ENCODE assay signal across 14 cellular contexts in genomic region chr7:77802557-77803410, GRCh38. TPM values are rescaled to one million over a fixed set of nuclear protein-coding genes. Genes with fewer than 3 reads are reported as not detected.
DNase-seq lines count a peak whose midpoint lies in the region; ATAC-seq, FAIRE-seq and TF ChIP-seq lines count a peak whose summit lies in the region.
"Had no signal": no experiment of that assay in that cellular context is flagged by ENCODE, and none has a peak within 500 bp of the region (broad histone marks: within the 10 kb centered on the region; RNA-seq: fewer than 3 reads in every experiment).

No MANE protein-coding gene starts in this region.

- H3K79me2 ChIP-seq in OCI-LY7 (ENCODE audit: insufficient read depth, low read depth, low read length) (peaks cover 93% of the 10 kb centered on the region), K562 (ENCODE audit: control insufficient read depth, insufficient read depth, low read length) (peaks cover 96% of the 10 kb centered on the region)

- TF ChIP-seq CTCF in OCI-LY7 (conservative IDR thresholded peaks at IDR 0.05; ENCODE audit: low read length) (no peak), K562 (IDR thresholded peaks at IDR 0.05 in 2 of 3, conservative IDR thresholded peaks at IDR 0.05 in 1 of 3; ENCODE audit: insufficient read depth in 2 of 3, low read depth in 1 of 3, low read length in 3 of 3) (no peak)

- DNase-seq in activated naive CD4-positive, alpha-beta T cell treated with anti-CD3 and anti-CD28 coated beads, Interleukin-2, amount 50 U/mL, for 72 hours (ENCODE audit: low spot score in 2 of 2) = no peak
- DNase-seq in activated naive CD4-positive, alpha-beta T cell treated with anti-CD3 and anti-CD28 coated beads for 36 hours = no peak
- DNase-seq in OCI-LY7 (ENCODE audit: low spot score) (peak; percentile 23), K562 (ENCODE audit: extremely low read depth in 1 of 4, low spot score in 3 of 4) (no peak), NCI-H187 treated with DMSO at 0.1 percent for 48 hours (lab: John Stamatoyannopoulos, UW) (no peak), COR-L47 (lab: John Stamatoyannopoulos, UW) (no peak), G401 (ENCODE audit: low spot score) (no peak)
- DNase-seq: cortex of kidney, NCI-H446 had no signal

- WGBS in K562 (ENCODE audit: insufficient coverage, low coverage, missing lambda C conversion rate) = 59% methylated on average over 2 of the region's 2 CpGs

- FAIRE-seq in K562 (lab: Jason Lieb, UNC) = no peak

- peaks cover 60% of the 10 kb centered on the region for H3K4me1 Mint-ChIP-seq in activated naive CD4-positive, alpha-beta T cell treated with anti-CD3 and anti-CD28 coated beads for 36 hours (ENCODE audit: low read depth)
- peaks cover 60% of the 10 kb centered on the region for H3K4me1 Mint-ChIP-seq in stimulated activated memory B cell treated with anti-CD40 and anti-IgM and Interleukin-4, amounts not matched to agents 10 μg/mL and 1 μg/mL and 100 μg/mL, for 72 hours

- TF ChIP-seq EP300 in K562 (IDR thresholded peaks at IDR 0.05; ENCODE audit: low read length) = no peak

- H3K4me1 ChIP-seq in OCI-LY7 (ENCODE audit: insufficient read depth, low read length, poor library complexity, severe bottlenecking) (peaks cover 36% of the 10 kb centered on the region), K562 (replicated peaks in 1 of 2; ENCODE audit: control insufficient read depth in 2 of 2, insufficient read depth in 2 of 2, low read length in 2 of 2) (peaks cover 12 to 14% of the 10 kb centered on the region in 2 experiments; a peak in 4 of 5 replicates)

- in situ Hi-C loops in K562 (cut with MboI) (no loop called here), G401 (cut with HindIII; ENCODE audit: low sequenced_read_pairs) (no loop called here)

- no peak for ATAC-seq in activated naive CD4-positive, alpha-beta T cell treated with anti-CD3 and anti-CD28 coated beads, Interleukin-2, amount 50 U/mL, for 72 hours
- no peak for ATAC-seq in K562
- no peak for ATAC-seq in stimulated activated memory B cell treated with anti-CD40 and anti-IgM and Interleukin-4, amounts not matched to agents 10 μg/mL and 1 μg/mL and 100 μg/mL, for 72 hours
- ATAC-seq: activated CD4-positive, CD25-positive, alpha-beta regulatory T cell treated with anti-CD3 and anti-CD28 coated beads, Interleukin-2, amount 50 U/mL, for 24 hours; Right ventricle myocardium inferior had no signal

- no peaks in the 10 kb centered on the region for H3K9me1 ChIP-seq in K562 (ENCODE audit: control insufficient read depth, insufficient read depth, low read length)

- CTCF ChIA-PET in activated naive CD4-positive, alpha-beta T cell treated with anti-CD3 and anti-CD28 coated beads for 36 hours (lab: Charles Lee) = interaction anchor here (2.0 kb wide), 1 partner anchor 151 kb away, joined by 4 read pairs; no protein-coding TSS in a partner anchor
- CTCF ChIA-PET in OCI-LY7 (lab: Charles Lee; ENCODE audit: unreplicated experiment) (interaction anchor here (0.6 kb wide), 1 partner anchor 217 kb away, joined by 4 read pairs; no protein-coding TSS in a partner anchor), K562 (lab: Yijun Ruan, JAX; ENCODE audit: low intra/inter-chr PET ratio) (no interaction called here)

- H3K9me2 ChIP-seq in OCI-LY7 (ENCODE audit: insufficient read depth, low read length) = no peaks in the 10 kb centered on the region

- no peak overlapping the region for H3K9ac ChIP-seq in K562 (ENCODE audit: insufficient read depth in 1 of 2, low read depth in 2 of 2, low read length in 2 of 2)

- no peak overlapping the region for H3K4me3 Mint-ChIP-seq in activated naive CD4-positive, alpha-beta T cell treated with anti-CD3 and anti-CD28 coated beads for 36 hours
- peak overlapping the region; percentile 16 for H3K4me3 Mint-ChIP-seq in stimulated activated memory B cell treated with anti-CD40 and anti-IgM and Interleukin-4, amounts not matched to agents 10 μg/mL and 1 μg/mL and 100 μg/mL, for 72 hours
- H3K4me3 Mint-ChIP-seq: mesothelial cell of epicardium had no signal

- H2AFZ ChIP-seq in OCI-LY7 (ENCODE audit: low read length) = no peak overlapping the region
- no peak overlapping the region for H2AFZ ChIP-seq in K562 (ENCODE audit: low read depth, low read length)

- H3K27me3 Mint-ChIP-seq in activated naive CD4-positive, alpha-beta T cell treated with anti-CD3 and anti-CD28 coated beads for 36 hours (ENCODE audit: low read depth) = no peaks in the 10 kb centered on the region
- H3K27me3 Mint-ChIP-seq in stimulated activated memory B cell treated with anti-CD40 and anti-IgM and Interleukin-4, amounts not matched to agents 10 μg/mL and 1 μg/mL and 100 μg/mL, for 72 hours = no peaks in the 10 kb centered on the region
- H3K27me3 Mint-ChIP-seq: progenitor cell of endocrine pancreas had no signal

- no peak for TF ChIP-seq POLR2A in K562 (conservative IDR thresholded peaks at IDR 0.05)

- peaks cover 71% of the 10 kb centered on the region for H3K36me3 ChIP-seq in OCI-LY7 (ENCODE audit: insufficient read depth, low read length)
- H3K36me3 ChIP-seq in K562 (ENCODE audit: control insufficient read depth, insufficient read depth, low read length) = peaks cover 11% of the 10 kb centered on the region; the same call in 2 of the 3 replicates

- H3K4me2 ChIP-seq in OCI-LY7 (ENCODE audit: low read length) (peak overlapping the region; percentile 83), K562 (ENCODE audit: insufficient read depth, low read length) (no peak overlapping the region)

- H3K27ac Mint-ChIP-seq in activated naive CD4-positive, alpha-beta T cell treated with anti-CD3 and anti-CD28 coated beads, Interleukin-2, amount 50 U/mL, for 72 hours = peak overlapping the region; percentile 75
- no peak overlapping the region for H3K27ac Mint-ChIP-seq in activated naive CD4-positive, alpha-beta T cell treated with anti-CD3 and anti-CD28 coated beads for 36 hours
- peak overlapping the region; percentile 90 for H3K27ac Mint-ChIP-seq in stimulated activated memory B cell treated with anti-CD40 and anti-IgM and Interleukin-4, amounts not matched to agents 10 μg/mL and 1 μg/mL and 100 μg/mL, for 72 hours
- H3K27ac Mint-ChIP-seq: mesothelial cell of epicardium, progenitor cell of endocrine pancreas had no signal

- H3K27me3 ChIP-seq in K562 (ENCODE audit: control insufficient read depth in 2 of 2, insufficient read depth in 2 of 2, low read length in 2 of 2) = no peaks in the 10 kb centered on the region

- H3K36me3 Mint-ChIP-seq in activated naive CD4-positive, alpha-beta T cell treated with anti-CD3 and anti-CD28 coated beads, Interleukin-2, amount 50 U/mL, for 72 hours = peaks cover 26 to 63% of the 10 kb centered on the region in 2 donors
- peaks cover 18% of the 10 kb centered on the region for H3K36me3 Mint-ChIP-seq in activated naive CD4-positive, alpha-beta T cell treated with anti-CD3 and anti-CD28 coated beads for 36 hours (ENCODE audit: low read depth)
- peaks cover 33% of the 10 kb centered on the region for H3K36me3 Mint-ChIP-seq in stimulated activated memory B cell treated with anti-CD40 and anti-IgM and Interleukin-4, amounts not matched to agents 10 μg/mL and 1 μg/mL and 100 μg/mL, for 72 hours

- H3K27ac ChIP-seq in OCI-LY7 (ENCODE audit: low read depth, low read length, poor library complexity, severe bottlenecking) (peak overlapping the region; percentile 36), K562 (ENCODE audit: extremely low read depth, low read depth, low read length) (no peak overlapping the region)

- BruUV-seq in OCI-LY7 (replicated peaks; lab: Mats Ljungman, UMichigan) (no TSS peak), K562 (replicated peaks; lab: Mats Ljungman, UMichigan) (no TSS peak)

- POLR2A ChIA-PET in OCI-LY7 (lab: Charles Lee) (interaction anchor here (0.6 to 1.6 kb wide), 10 partner anchors 21 to 132 kb away, joined by 3 to 7 read pairs (median 3); no protein-coding TSS in a partner anchor), K562 (lab: Yijun Ruan, JAX) (interaction anchor here (1.4 kb wide), 1 partner anchor 12 kb away, joined by 9 read pairs; no protein-coding TSS in a partner anchor)

- intact Hi-C loops in activated naive CD4-positive, alpha-beta T cell treated with anti-CD3 and anti-CD28 coated beads for 36 hours (cut with micrococcal nuclease) = no loop called here
- intact Hi-C loops in OCI-LY7 (cut with micrococcal nuclease; ENCODE audit: unreplicated experiment) = no loop called here
- intact Hi-C loops in K562 (cut with micrococcal nuclease) = no loop called here

- H4K20me1 ChIP-seq in OCI-LY7 (ENCODE audit: insufficient read depth, low read length) = peaks cover 18% of the 10 kb centered on the region
- H4K20me1 ChIP-seq in K562 (replicated peaks; ENCODE audit: control insufficient read depth, insufficient read depth, low read length) = no peaks in the 10 kb centered on the region

- peaks cover 41% of the 10 kb centered on the region for H3K9me3 ChIP-seq in OCI-LY7 (ENCODE audit: low read length)
- peaks cover 3% of the 10 kb centered on the region; the same call in 1 of the 2 replicates for H3K9me3 ChIP-seq in K562 (replicated peaks; ENCODE audit: control insufficient read depth, insufficient read depth, low read depth, low read length)

- TF ChIP-seq RAD21 in K562 (CRISPR knock-in tag; conservative IDR thresholded peaks at IDR 0.05 in 1 of 2, IDR thresholded peaks at IDR 0.05 in 1 of 2) = no peak

- peak overlapping the region; percentile 20 for H3K4me3 ChIP-seq in OCI-LY7 (ENCODE audit: low read depth, low read length, poor library complexity, severe bottlenecking)
- no peak overlapping the region for H3K4me3 ChIP-seq in K562

- peaks cover 0 to 22% of the 10 kb centered on the region in 2 donors for H3K9me3 Mint-ChIP-seq in activated naive CD4-positive, alpha-beta T cell treated with anti-CD3 and anti-CD28 coated beads, Interleukin-2, amount 50 U/mL, for 72 hours
- peaks cover 20% of the 10 kb centered on the region for H3K9me3 Mint-ChIP-seq in activated naive CD4-positive, alpha-beta T cell treated with anti-CD3 and anti-CD28 coated beads for 36 hours
- peaks cover 7% of the 10 kb centered on the region for H3K9me3 Mint-ChIP-seq in stimulated activated memory B cell treated with anti-CD40 and anti-IgM and Interleukin-4, amounts not matched to agents 10 μg/mL and 1 μg/mL and 100 μg/mL, for 72 hours

RNA-seq across cellular contexts. Expression of gene PHTF2, which starts 4.2 kb away (rescaled TPM):
- 10 to 100 TPM; 22.8 to 31.1 TPM for total RNA-seq in activated naive CD4-positive, alpha-beta T cell treated with anti-CD3 and anti-CD28 coated beads, Interleukin-2, amount 50 U/mL, for 72 hours
- 10 to 100 TPM; 24.5 to 25.3 TPM for total RNA-seq in activated naive CD4-positive, alpha-beta T cell treated with anti-CD3 and anti-CD28 coated beads for 36 hours
- total RNA-seq in OCI-LY7 (2014; rRNA removed; shearing (Covaris generic)) = 26.9 and 29.6 TPM in 2 replicates
- 62.0 and 62.4 TPM in 2 replicates for total RNA-seq in OCI-LY7 (2022)
- total RNA-seq in K562 (2011; cell fraction: chromatin; rRNA removed; ENCODE audit: low replicate concordance) = 69.6 and 163 TPM in 2 replicates
- total RNA-seq in K562 (2011; cell fraction: nucleolus; rRNA removed) = 33.0 and 51.2 TPM in 2 replicates
- 77.8 and 100 TPM in 2 replicates for total RNA-seq in K562 (2011; cell fraction: nucleoplasm; rRNA removed)
- 18.3 and 21.8 TPM in 2 replicates for total RNA-seq in K562 (2014; rRNA removed)
- total RNA-seq in K562 (2014; rRNA removed; fragmentation: Illumina TruSeq; extraction: Trizol) = 31.3 and 38.8 TPM in 2 replicates
- 24.1 and 25.4 TPM in 2 replicates for total RNA-seq in K562 (2015; rRNA removed; fragmentation: Illumina TruSeq; extraction: Trizol)
- total RNA-seq in K562 (2021) = 23.2 and 27.1 TPM in 2 replicates
- polyA plus RNA-seq in K562 (2011; rRNA removed) = 30.6 and 43.6 TPM in 2 replicates
- 5.5 and 12.7 TPM in 2 replicates for polyA plus RNA-seq in K562 (2011; cell fraction: cytosol; rRNA removed)
- 24.1 and 28.1 TPM in 2 replicates for polyA plus RNA-seq in K562 (2011; cell fraction: nucleus; rRNA removed)
- polyA plus RNA-seq in K562 (2012) = 14.4 and 18.4 TPM in 2 replicates
- 26.1 and 28.8 TPM in 2 replicates for polyA plus RNA-seq in K562 (2014; fragmentation: Illumina TruSeq; extraction: Trizol)
- 10 to 100 TPM; 17.9 to 18.2 TPM for polyA plus RNA-seq in K562 (2014; fragmentation: Nextera tagmentation; extraction: Ambion mirVana)
- polyA plus RNA-seq in K562 (2014; rRNA removed) = 22.5 and 29.4 TPM in 2 replicates
- 44.6 and 45.0 TPM in 2 replicates for polyA minus RNA-seq in K562 (2011; rRNA and poly(A)+ RNA removed)
- 7.9 and 17.2 TPM in 2 replicates for polyA minus RNA-seq in K562 (2011; cell fraction: cytosol; rRNA and poly(A)+ RNA removed)
- polyA minus RNA-seq in K562 (2011; cell fraction: nucleus; rRNA and poly(A)+ RNA removed) = 29.2 and 40.9 TPM in 2 replicates
- total RNA-seq in G401 (2014; rRNA removed; shearing (Covaris generic)) = 7.0 and 7.1 TPM in 2 replicates

RNA-seq across cellular contexts. Expression of gene TMEM60, which starts 4.5 kb away (rescaled TPM):
- total RNA-seq in activated naive CD4-positive, alpha-beta T cell treated with anti-CD3 and anti-CD28 coated beads, Interleukin-2, amount 50 U/mL, for 72 hours = 1 to 10 TPM; 7.1 to 9.5 TPM
- total RNA-seq in activated naive CD4-positive, alpha-beta T cell treated with anti-CD3 and anti-CD28 coated beads for 36 hours = 10 to 100 TPM; 11.1 to 11.4 TPM
- total RNA-seq in OCI-LY7 (2014; rRNA removed; shearing (Covaris generic)) = 14.6 and 19.2 TPM in 2 replicates
- 23.5 and 29.7 TPM in 2 replicates for total RNA-seq in OCI-LY7 (2022)
- 16.0 and 31.5 TPM in 2 replicates for total RNA-seq in K562 (2011; cell fraction: chromatin; rRNA removed; ENCODE audit: low replicate concordance)
- total RNA-seq in K562 (2011; cell fraction: nucleolus; rRNA removed) = 15.5 and 21.3 TPM in 2 replicates
- total RNA-seq in K562 (2011; cell fraction: nucleoplasm; rRNA removed) = 31.2 and 35.3 TPM in 2 replicates
- 12.5 TPM in 2 replicates for total RNA-seq in K562 (2014; rRNA removed)
- 38.4 and 48.7 TPM in 2 replicates for total RNA-seq in K562 (2014; rRNA removed; fragmentation: Illumina TruSeq; extraction: Trizol)
- 30.1 and 38.4 TPM in 2 replicates for total RNA-seq in K562 (2015; rRNA removed; fragmentation: Illumina TruSeq; extraction: Trizol)
- total RNA-seq in K562 (2021) = 23.6 and 24.3 TPM in 2 replicates
- polyA plus RNA-seq in K562 (2011; rRNA removed) = 45.5 and 66.0 TPM in 2 replicates
- polyA plus RNA-seq in K562 (2011; cell fraction: cytosol; rRNA removed) = 15.7 and 31.1 TPM in 2 replicates
- 13.0 and 18.3 TPM in 2 replicates for polyA plus RNA-seq in K562 (2011; cell fraction: nucleus; rRNA removed)
- 41.1 and 47.8 TPM in 2 replicates for polyA plus RNA-seq in K562 (2012)
- polyA plus RNA-seq in K562 (2014; fragmentation: Illumina TruSeq; extraction: Trizol) = 28.3 and 31.1 TPM in 2 replicates
- polyA plus RNA-seq in K562 (2014; fragmentation: Nextera tagmentation; extraction: Ambion mirVana) = 100 to 1,000 TPM; 136 to 140 TPM
- polyA plus RNA-seq in K562 (2014; rRNA removed) = 36.9 and 42.7 TPM in 2 replicates
- polyA minus RNA-seq in K562 (2011; rRNA and poly(A)+ RNA removed) = 23.5 and 25.1 TPM in 2 replicates
- polyA minus RNA-seq in K562 (2011; cell fraction: cytosol; rRNA and poly(A)+ RNA removed) = 9.4 and 9.8 TPM in 2 replicates
- 4.8 and 8.3 TPM in 2 replicates for polyA minus RNA-seq in K562 (2011; cell fraction: nucleus; rRNA and poly(A)+ RNA removed)
- 7.6 and 13.9 TPM in 2 replicates for total RNA-seq in G401 (2014; rRNA removed; shearing (Covaris generic))
